Comparison of ENCODE assay signal across 16 cellular contexts in the genomic region with DNA sequence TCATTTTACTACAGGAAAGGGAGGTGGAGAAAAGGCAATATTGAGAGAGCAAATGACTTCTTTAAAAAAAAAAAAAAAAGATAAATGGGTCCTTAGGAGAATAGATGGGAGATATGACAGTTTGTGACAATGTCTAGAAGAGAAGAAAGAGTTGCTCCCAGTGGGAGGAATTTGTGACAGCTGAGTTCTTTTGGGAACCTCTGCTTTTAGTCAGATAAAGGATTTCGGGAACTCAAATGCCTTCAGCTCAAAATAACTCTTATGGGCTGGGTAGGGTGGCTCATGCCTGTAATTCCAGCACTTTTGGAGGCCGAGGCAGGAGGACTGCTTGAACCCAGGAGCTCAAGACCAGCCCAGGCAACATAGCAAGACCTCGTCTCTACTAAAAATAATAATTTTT.
A peak's percentile ranks its signal among the peaks of the same experiment; 100 is the strongest.
DNase-seq lines count a peak whose midpoint lies in the region; ATAC-seq and TF ChIP-seq lines count a peak whose summit lies in the region.
"Had no signal": no experiment of that assay in that cellular context is flagged by ENCODE, and none has a peak within 500 bp of the region (broad histone marks: within the 10 kb centered on the region; RNA-seq: fewer than 3 reads in every experiment).

No MANE protein-coding gene starts in this region.

- H3K27ac ChIP-seq in cingulate gyrus (ENCODE audit: low read depth, low read length) (peak overlapping the region; percentile 72), tibial artery (peak overlapping the region; percentile 16 to 52)

- H3K4me1 ChIP-seq in tibial artery: peaks cover 0 to 55% (median 16%) of the 10 kb centered on the region in 4 donors
- H3K4me1 ChIP-seq: Caco-2 had no signal

- peak; percentile 64 for DNase-seq in putamen (ENCODE audit: low spot score)
- no peak for DNase-seq in tibial artery
- DNase-seq in stimulated activated CD4-positive, alpha-beta T cell treated with anti-CD3 and anti-CD28 coated beads, Interleukin-4, amount 100 ng/mL, for 4 hours: no peak
- DNase-seq: Caco-2; CD4-positive, CD25-positive, alpha-beta regulatory T cell; CD8-positive, alpha-beta T cell; DMS79; EL; GDM1; H9 had no signal

- ATAC-seq in GM21367 (IDR thresholded peaks at IDR 0.05; ENCODE audit: unreplicated experiment) (no peak), HG03354 (IDR thresholded peaks at IDR 0.05; ENCODE audit: poor library complexity, severe bottlenecking, unreplicated experiment) (no peak)
- ATAC-seq: CD8-positive, alpha-beta T cell; GM12878; GM23338; HCT116 had no signal

- H3K4me3 ChIP-seq in tibial artery: no peak overlapping the region
- H3K4me3 ChIP-seq: GM12878, GM23338 had no signal

- no peaks in the 10 kb centered on the region for H3K27me3 ChIP-seq in tibial artery

- intact Hi-C loops in tibial artery (cut with DNase I; ENCODE audit: low total_unique reads): no loop called here

- no peak for TF ChIP-seq CTCF in tibial artery (IDR thresholded peaks at IDR 0.05)

- H3K36me3 ChIP-seq in tibial artery: no peaks in the 10 kb centered on the region

- no peaks in the 10 kb centered on the region for H3K9me3 ChIP-seq in tibial artery
- H3K9me3 ChIP-seq: Caco-2 had no signal
